In the genomic region with DNA sequence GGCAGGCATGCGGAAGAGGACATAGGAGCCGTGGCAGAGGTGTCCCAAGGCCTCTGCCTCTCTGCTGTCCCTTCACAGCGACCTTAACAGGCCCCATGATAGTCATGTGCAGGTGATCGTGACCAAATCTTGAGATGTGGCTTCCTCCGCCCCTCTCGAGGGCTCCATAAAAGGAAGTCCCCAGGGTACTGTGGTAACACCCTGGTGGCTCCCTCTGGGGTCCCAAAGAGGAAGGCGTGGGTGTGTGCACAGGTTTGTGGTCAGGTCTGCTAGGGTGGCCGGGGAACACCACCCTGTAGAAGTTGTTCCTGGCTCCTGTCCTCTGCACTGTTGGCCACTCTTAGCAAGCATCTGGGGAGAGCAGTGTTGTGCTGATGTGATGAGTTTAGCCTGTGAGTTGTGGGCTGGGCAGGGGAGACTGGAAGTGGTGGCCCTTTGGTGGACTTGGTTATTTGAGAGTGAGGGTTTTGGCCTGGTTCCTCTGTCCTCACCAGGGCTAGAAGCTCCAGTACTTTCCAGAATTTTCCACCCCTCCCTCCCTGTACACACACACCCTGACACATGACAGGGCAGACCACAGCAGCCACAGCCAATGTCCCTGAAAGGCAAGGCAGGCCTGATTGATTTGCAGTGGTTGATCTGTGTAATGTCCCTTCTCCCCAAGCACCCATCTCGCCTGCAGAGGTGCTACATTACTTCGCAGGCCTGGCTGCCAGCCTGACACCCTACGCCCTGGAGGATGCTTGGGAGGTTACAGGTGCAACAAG, we compare ENCODE assay signal across 8 cellular contexts.
A peak's percentile ranks its signal among the peaks of the same experiment; 100 is the strongest.
DNase-seq lines count a peak whose midpoint lies in the region; ATAC-seq, FAIRE-seq and TF ChIP-seq lines count a peak whose summit lies in the region.

No MANE protein-coding gene starts in this region.

- H3K4me3 Mint-ChIP-seq in CD4-positive, alpha-beta T cell: no peak overlapping the region

- H3K4me2 ChIP-seq in Karpas-422 (ENCODE audit: low read depth, low read length, poor library complexity, severe bottlenecking): peak overlapping the region; percentile 42

- DNase-seq in GM18507 (ENCODE audit: extremely low spot score, insufficient read length, low read depth) (peak; percentile 64), Karpas-422 (peak; percentile 95), germinal center (ENCODE audit: low spot score) (peak; percentile 80), left cardiac atrium (no peak), left lung (no peak), amniotic stem cell (lab: John Stamatoyannopoulos, UW) (no peak)
- no peak for DNase-seq in CD4-positive, alpha-beta T cell

- no peaks in the 10 kb centered on the region for H3K79me2 ChIP-seq in Karpas-422 (ENCODE audit: low read length)

- H3K9me3 ChIP-seq in Karpas-422 (ENCODE audit: low read length) (no peaks in the 10 kb centered on the region), left lung (no peaks in the 10 kb centered on the region)
- H3K9me3 ChIP-seq in CD4-positive, alpha-beta T cell (ENCODE audit: control insufficient read depth, low read length): no peaks in the 10 kb centered on the region

- no peak for TF ChIP-seq CTCF in CD4-positive, alpha-beta T cell (IDR thresholded peaks at IDR 0.05)
- TF ChIP-seq CTCF in left lung (IDR thresholded peaks at IDR 0.05): no peak

- H3K36me3 ChIP-seq in Karpas-422 (ENCODE audit: insufficient read depth, low read length) (no peaks in the 10 kb centered on the region), left lung (no peaks in the 10 kb centered on the region)

- peaks cover 36% of the 10 kb centered on the region for H3K4me1 ChIP-seq in Karpas-422 (ENCODE audit: low read length)
- peaks cover 0 to 5% of the 10 kb centered on the region in 2 donors for H3K4me1 ChIP-seq in left lung

- CTCF ChIA-PET in CD4-positive, alpha-beta T cell (lab: Charles Lee): no interaction called here

- H3K27ac ChIP-seq in Karpas-422 (ENCODE audit: low read length): no peak overlapping the region
- no peak overlapping the region for H3K27ac ChIP-seq in CD4-positive, alpha-beta T cell (ENCODE audit: low read depth, low read length)
- no peak overlapping the region for H3K27ac ChIP-seq in left lung

- peak; percentile 87 for ATAC-seq in GM21717 (IDR thresholded peaks at IDR 0.05; ENCODE audit: unreplicated experiment)
- ATAC-seq in left cardiac atrium: no peak
- no peak for ATAC-seq in CD4-positive, alpha-beta T cell (ENCODE audit: poor library complexity)
- no peak for ATAC-seq in left lung

- no peaks in the 10 kb centered on the region for H3K9me3 Mint-ChIP-seq in CD4-positive, alpha-beta T cell

- peak; percentile 100 for FAIRE-seq in GM18507 (lab: Jason Lieb, UNC)

- H3K4me3 ChIP-seq in Karpas-422 (ENCODE audit: low read length): peak overlapping the region; percentile 9; the same call in 1 of the 2 replicates
- no peak overlapping the region for H3K4me3 ChIP-seq in left lung

- H3K36me3 Mint-ChIP-seq in CD4-positive, alpha-beta T cell (ENCODE audit: low read depth): no peaks in the 10 kb centered on the region

- no peaks in the 10 kb centered on the region for H3K9me2 ChIP-seq in Karpas-422 (replicated peaks; ENCODE audit: insufficient read depth, low read length)

- H4K20me1 ChIP-seq in Karpas-422 (ENCODE audit: insufficient read depth, low read depth, low read length): peaks cover 67% of the 10 kb centered on the region

- H3K27me3 ChIP-seq in Karpas-422 (ENCODE audit: low read length): 0 out of 2 replicates have a peak, but pooled peaks cover 5% of the 10 kb centered on the region
- no peaks in the 10 kb centered on the region for H3K27me3 ChIP-seq in CD4-positive, alpha-beta T cell (ENCODE audit: control insufficient read depth, insufficient read depth, low read length)
- peaks cover 0 to 41% of the 10 kb centered on the region in 2 donors for H3K27me3 ChIP-seq in left lung

- no peak overlapping the region for H3K9ac ChIP-seq in Karpas-422 (ENCODE audit: low read length)

- no peak overlapping the region for H2AFZ ChIP-seq in Karpas-422 (ENCODE audit: low read length)

- peaks cover 14% of the 10 kb centered on the region for H3K27me3 Mint-ChIP-seq in CD4-positive, alpha-beta T cell

- POLR2A ChIA-PET in CD4-positive, alpha-beta T cell (lab: Charles Lee): no interaction called here

- intact Hi-C loops in left cardiac atrium (cut with DNase I): no loop called here
- intact Hi-C loops in CD4-positive, alpha-beta T cell (cut with DNase I, micrococcal nuclease): no loop called here
- intact Hi-C loops in left lung (cut with DNase I): no loop called here

- peaks cover 5% of the 10 kb centered on the region for H3K4me1 Mint-ChIP-seq in CD4-positive, alpha-beta T cell (ENCODE audit: low read depth)

- H3K27ac Mint-ChIP-seq in CD4-positive, alpha-beta T cell: no peak overlapping the region

Comparison
In these comparisons a context has a peak if more than half of its experiments do, and no peak if none do; other contexts are left out.
1. DNase-seq: peak in GM18507 (single experiment), Karpas-422 (single experiment) and germinal center (single experiment); none in left cardiac atrium (single experiment), CD4-positive, alpha-beta T cell (0 of 10), left lung (0 of 2) and amniotic stem cell (single experiment).